In the genomic region with DNA sequence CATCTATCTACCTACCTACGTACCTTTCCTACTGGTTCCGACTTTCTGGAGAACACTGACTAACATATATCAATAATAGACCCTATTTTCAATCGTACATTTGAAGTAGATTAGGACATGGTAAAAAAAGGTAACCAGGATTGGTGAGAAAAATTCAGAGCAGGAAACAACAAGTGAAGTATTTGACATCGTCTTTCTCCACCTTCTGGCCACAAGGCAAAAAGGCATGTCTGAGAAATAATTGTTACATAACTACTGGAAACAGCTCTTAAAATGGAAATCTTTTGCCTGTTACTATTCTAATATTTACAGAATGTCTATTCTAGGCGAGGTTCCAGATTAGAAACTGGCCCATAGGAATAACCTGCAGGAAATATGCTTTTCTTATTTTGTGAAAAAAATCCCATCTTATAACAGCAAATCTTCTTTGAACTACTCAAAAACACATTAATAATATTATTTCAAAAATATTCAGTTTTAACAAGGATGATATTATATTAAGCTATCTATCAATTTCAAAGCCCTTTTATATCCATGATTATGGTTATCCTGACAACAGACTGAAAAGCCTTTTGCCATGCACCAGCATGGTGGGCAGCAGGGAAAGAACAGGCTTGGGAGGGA, we compare ENCODE assay signal across 9 cellular contexts.
DNase-seq lines count a peak whose midpoint lies in the region; ATAC-seq, FAIRE-seq and TF ChIP-seq lines count a peak whose summit lies in the region.
"Had no signal": no experiment of that assay in that cellular context is flagged by ENCODE, and none has a peak within 500 bp of the region (broad histone marks: within the 10 kb centered on the region; RNA-seq: fewer than 3 reads in every experiment).

No MANE protein-coding gene starts in this region.

- H3K27ac Mint-ChIP-seq in stimulated activated effector memory CD8-positive, alpha-beta T cell treated with anti-CD3 and anti-CD28 coated beads, Interleukin-12 subunit alpha, Interleukin-12 subunit beta, amount 100 ng/mL, for 72 hours, result no peak overlapping the region

- FAIRE-seq in A204.1 (lab: Jason Lieb, UNC), result peak; percentile 93

- no peak overlapping the region for H3K27ac ChIP-seq in VCaP
- H3K27ac ChIP-seq in heart right ventricle, result peak overlapping the region in 6 of 10 donors; percentile 24 to 62 (median 52)
- no peak overlapping the region for H3K27ac ChIP-seq in smooth muscle cell (ENCODE audit: low read depth)

- H3K79me2 ChIP-seq in smooth muscle cell (ENCODE audit: low read depth), result no peaks in the 10 kb centered on the region

- TF ChIP-seq CTCF in GM06990 (IDR thresholded peaks at IDR 0.05; ENCODE audit: insufficient read depth, low read length, poor library complexity, severe bottlenecking) (peak; percentile 55), VCaP (conservative IDR thresholded peaks at IDR 0.05) (peak; percentile 66), heart right ventricle (IDR thresholded peaks at IDR 0.05) (peak; percentile 47 to 88 (median 84)), smooth muscle cell (IDR thresholded peaks at IDR 0.05; ENCODE audit: borderline replicate concordance, insufficient read depth, poor library complexity, severe bottlenecking) (peak; percentile 56)

- H3K4me1 Mint-ChIP-seq in stimulated activated effector memory CD8-positive, alpha-beta T cell treated with anti-CD3 and anti-CD28 coated beads, Interleukin-12 subunit alpha, Interleukin-12 subunit beta, amount 100 ng/mL, for 72 hours, result no peaks in the 10 kb centered on the region
- H3K4me1 Mint-ChIP-seq: central memory CD8-positive, alpha-beta T cell had no signal

- H3K9me3 Mint-ChIP-seq in stimulated activated effector memory CD8-positive, alpha-beta T cell treated with anti-CD3 and anti-CD28 coated beads, Interleukin-12 subunit alpha, Interleukin-12 subunit beta, amount 100 ng/mL, for 72 hours, result no peaks in the 10 kb centered on the region
- H3K9me3 Mint-ChIP-seq: central memory CD8-positive, alpha-beta T cell had no signal

- H3K4me3 ChIP-seq in GM06990 (replicated peaks; ENCODE audit: low read depth, low read length), result no peak overlapping the region
- no peak overlapping the region for H3K4me3 ChIP-seq in heart right ventricle
- H3K4me3 ChIP-seq in smooth muscle cell, result no peak overlapping the region

- H3K4me1 ChIP-seq in heart right ventricle (peaks cover 2 to 84% (median 58%) of the 10 kb centered on the region in 9 donors), smooth muscle cell (ENCODE audit: low read depth) (no peaks in the 10 kb centered on the region)

- DNase-seq in GM06990 (ENCODE audit: extremely low read depth, insufficient read length), result peak; percentile 11
- DNase-seq in NCI-H1092 (lab: John Stamatoyannopoulos, UW), result peak; percentile 36
- peak in 1 of 2 donors; percentile 37 for DNase-seq in heart right ventricle
- DNase-seq in smooth muscle cell (lab: John Stamatoyannopoulos, UW; ENCODE audit: unreplicated experiment), result no peak
- DNase-seq in stimulated activated effector memory CD8-positive, alpha-beta T cell treated with anti-CD3 and anti-CD28 coated beads, Interleukin-12 subunit alpha, Interleukin-12 subunit beta, amount 100 ng/mL, for 72 hours (ENCODE audit: low spot score in 2 of 2), result no peak
- no peak for DNase-seq in stimulated activated naive CD8-positive, alpha-beta T cell treated with anti-CD3 and anti-CD28 coated beads, Interleukin-15, Interleukin-2, amounts not matched to agents 100 U/mL and 50 U/mL, for 24 hours

- 37 to 38% methylated on average over 5 of the region's 5 CpGs for WGBS in heart right ventricle, 2 donors
- WGBS in smooth muscle cell (ENCODE audit: low lambda C conversion rate), result 57% methylated on average over 5 of the region's 5 CpGs

- ATAC-seq in heart right ventricle, result peak in 7 of 8 donors; percentile 19 to 53 (median 41)
- no peak for ATAC-seq in stimulated activated effector memory CD8-positive, alpha-beta T cell treated with anti-CD3 and anti-CD28 coated beads, Interleukin-12 subunit alpha, Interleukin-12 subunit beta, amount 100 ng/mL, for 72 hours
- ATAC-seq in stimulated activated naive CD8-positive, alpha-beta T cell treated with anti-CD3 and anti-CD28 coated beads, Interleukin-15, Interleukin-2, amounts not matched to agents 100 U/mL and 50 U/mL, for 24 hours, result no peak

- H3K9me3 ChIP-seq in heart right ventricle (no peaks in the 10 kb centered on the region), smooth muscle cell (replicated peaks; ENCODE audit: low read depth) (no peaks in the 10 kb centered on the region)

- no peak overlapping the region for H3K4me2 ChIP-seq in smooth muscle cell

- H3K4me3 Mint-ChIP-seq in stimulated activated effector memory CD8-positive, alpha-beta T cell treated with anti-CD3 and anti-CD28 coated beads, Interleukin-12 subunit alpha, Interleukin-12 subunit beta, amount 100 ng/mL, for 72 hours, result no peak overlapping the region
- H3K4me3 Mint-ChIP-seq: central memory CD8-positive, alpha-beta T cell had no signal

- no peaks in the 10 kb centered on the region for H3K36me3 Mint-ChIP-seq in stimulated activated effector memory CD8-positive, alpha-beta T cell treated with anti-CD3 and anti-CD28 coated beads, Interleukin-12 subunit alpha, Interleukin-12 subunit beta, amount 100 ng/mL, for 72 hours

- no peaks in the 10 kb centered on the region for H3K36me3 ChIP-seq in GM06990 (ENCODE audit: control insufficient read depth, insufficient read depth, low read length)
- no peaks in the 10 kb centered on the region for H3K36me3 ChIP-seq in heart right ventricle
- no peaks in the 10 kb centered on the region for H3K36me3 ChIP-seq in smooth muscle cell (ENCODE audit: low read depth)

- H4K20me1 ChIP-seq in smooth muscle cell (ENCODE audit: low read depth), result no peaks in the 10 kb centered on the region

- H2AFZ ChIP-seq in smooth muscle cell (ENCODE audit: low read depth), result no peak overlapping the region

- no peaks in the 10 kb centered on the region for H3K27me3 ChIP-seq in GM06990 (replicated peaks; ENCODE audit: control insufficient read depth, insufficient read depth, low read length)
- H3K27me3 ChIP-seq in heart right ventricle, result no peaks in the 10 kb centered on the region
- no peaks in the 10 kb centered on the region for H3K27me3 ChIP-seq in smooth muscle cell (ENCODE audit: low read depth)

- H3K9ac ChIP-seq in smooth muscle cell (ENCODE audit: low read depth), result no peak overlapping the region

- intact Hi-C loops in heart right ventricle (cut with DNase I), result loop anchor here in 8 of 10 donors (1.0 to 10.0 kb wide), 15 partner anchors 178 to 634 kb away; a partner anchor contains a TSS

- H3F3A ChIP-seq in smooth muscle cell (ENCODE audit: low read depth), result no peaks in the 10 kb centered on the region

Comparison
In these comparisons a context has a peak if more than half of its experiments do, and no peak if none do; other contexts are left out.
1. DNase-seq: peak in GM06990 (single experiment) and NCI-H1092 (single experiment); none in smooth muscle cell (single experiment), stimulated activated effector memory CD8-positive, alpha-beta T cell treated with anti-CD3 and anti-CD28 coated beads, Interleukin-12 subunit alpha, Interleukin-12 subunit beta, amount 100 ng/mL, for 72 hours (0 of 2) and stimulated activated naive CD8-positive, alpha-beta T cell treated with anti-CD3 and anti-CD28 coated beads, Interleukin-15, Interleukin-2, amounts not matched to agents 100 U/mL and 50 U/mL, for 24 hours (single experiment).
2. H3K27ac ChIP-seq: peak in heart right ventricle (6 of 10); none in VCaP (single experiment) and smooth muscle cell (single experiment).
3. ATAC-seq: peak in heart right ventricle (7 of 8); none in stimulated activated effector memory CD8-positive, alpha-beta T cell treated with anti-CD3 and anti-CD28 coated beads, Interleukin-12 subunit alpha, Interleukin-12 subunit beta, amount 100 ng/mL, for 72 hours (single experiment) and stimulated activated naive CD8-positive, alpha-beta T cell treated with anti-CD3 and anti-CD28 coated beads, Interleukin-15, Interleukin-2, amounts not matched to agents 100 U/mL and 50 U/mL, for 24 hours (single experiment).
4. Peak in every context shown above with its lines, with median percentiles within 50 percentile points of each other: CTCF ChIP-seq.